1 cellular context compared by ENCODE assay signal in genomic region chr3:173038484-173038871, GRCh38.
TF ChIP-seq lines count a peak whose summit lies in the region.

No MANE protein-coding gene starts in this region.

TF ChIP-seq in GM23338, 12 proteins besides CTCF, POLR2A, EP300 and RAD21 (continued from another document):
- TF ChIP-seq, protein P1, sequence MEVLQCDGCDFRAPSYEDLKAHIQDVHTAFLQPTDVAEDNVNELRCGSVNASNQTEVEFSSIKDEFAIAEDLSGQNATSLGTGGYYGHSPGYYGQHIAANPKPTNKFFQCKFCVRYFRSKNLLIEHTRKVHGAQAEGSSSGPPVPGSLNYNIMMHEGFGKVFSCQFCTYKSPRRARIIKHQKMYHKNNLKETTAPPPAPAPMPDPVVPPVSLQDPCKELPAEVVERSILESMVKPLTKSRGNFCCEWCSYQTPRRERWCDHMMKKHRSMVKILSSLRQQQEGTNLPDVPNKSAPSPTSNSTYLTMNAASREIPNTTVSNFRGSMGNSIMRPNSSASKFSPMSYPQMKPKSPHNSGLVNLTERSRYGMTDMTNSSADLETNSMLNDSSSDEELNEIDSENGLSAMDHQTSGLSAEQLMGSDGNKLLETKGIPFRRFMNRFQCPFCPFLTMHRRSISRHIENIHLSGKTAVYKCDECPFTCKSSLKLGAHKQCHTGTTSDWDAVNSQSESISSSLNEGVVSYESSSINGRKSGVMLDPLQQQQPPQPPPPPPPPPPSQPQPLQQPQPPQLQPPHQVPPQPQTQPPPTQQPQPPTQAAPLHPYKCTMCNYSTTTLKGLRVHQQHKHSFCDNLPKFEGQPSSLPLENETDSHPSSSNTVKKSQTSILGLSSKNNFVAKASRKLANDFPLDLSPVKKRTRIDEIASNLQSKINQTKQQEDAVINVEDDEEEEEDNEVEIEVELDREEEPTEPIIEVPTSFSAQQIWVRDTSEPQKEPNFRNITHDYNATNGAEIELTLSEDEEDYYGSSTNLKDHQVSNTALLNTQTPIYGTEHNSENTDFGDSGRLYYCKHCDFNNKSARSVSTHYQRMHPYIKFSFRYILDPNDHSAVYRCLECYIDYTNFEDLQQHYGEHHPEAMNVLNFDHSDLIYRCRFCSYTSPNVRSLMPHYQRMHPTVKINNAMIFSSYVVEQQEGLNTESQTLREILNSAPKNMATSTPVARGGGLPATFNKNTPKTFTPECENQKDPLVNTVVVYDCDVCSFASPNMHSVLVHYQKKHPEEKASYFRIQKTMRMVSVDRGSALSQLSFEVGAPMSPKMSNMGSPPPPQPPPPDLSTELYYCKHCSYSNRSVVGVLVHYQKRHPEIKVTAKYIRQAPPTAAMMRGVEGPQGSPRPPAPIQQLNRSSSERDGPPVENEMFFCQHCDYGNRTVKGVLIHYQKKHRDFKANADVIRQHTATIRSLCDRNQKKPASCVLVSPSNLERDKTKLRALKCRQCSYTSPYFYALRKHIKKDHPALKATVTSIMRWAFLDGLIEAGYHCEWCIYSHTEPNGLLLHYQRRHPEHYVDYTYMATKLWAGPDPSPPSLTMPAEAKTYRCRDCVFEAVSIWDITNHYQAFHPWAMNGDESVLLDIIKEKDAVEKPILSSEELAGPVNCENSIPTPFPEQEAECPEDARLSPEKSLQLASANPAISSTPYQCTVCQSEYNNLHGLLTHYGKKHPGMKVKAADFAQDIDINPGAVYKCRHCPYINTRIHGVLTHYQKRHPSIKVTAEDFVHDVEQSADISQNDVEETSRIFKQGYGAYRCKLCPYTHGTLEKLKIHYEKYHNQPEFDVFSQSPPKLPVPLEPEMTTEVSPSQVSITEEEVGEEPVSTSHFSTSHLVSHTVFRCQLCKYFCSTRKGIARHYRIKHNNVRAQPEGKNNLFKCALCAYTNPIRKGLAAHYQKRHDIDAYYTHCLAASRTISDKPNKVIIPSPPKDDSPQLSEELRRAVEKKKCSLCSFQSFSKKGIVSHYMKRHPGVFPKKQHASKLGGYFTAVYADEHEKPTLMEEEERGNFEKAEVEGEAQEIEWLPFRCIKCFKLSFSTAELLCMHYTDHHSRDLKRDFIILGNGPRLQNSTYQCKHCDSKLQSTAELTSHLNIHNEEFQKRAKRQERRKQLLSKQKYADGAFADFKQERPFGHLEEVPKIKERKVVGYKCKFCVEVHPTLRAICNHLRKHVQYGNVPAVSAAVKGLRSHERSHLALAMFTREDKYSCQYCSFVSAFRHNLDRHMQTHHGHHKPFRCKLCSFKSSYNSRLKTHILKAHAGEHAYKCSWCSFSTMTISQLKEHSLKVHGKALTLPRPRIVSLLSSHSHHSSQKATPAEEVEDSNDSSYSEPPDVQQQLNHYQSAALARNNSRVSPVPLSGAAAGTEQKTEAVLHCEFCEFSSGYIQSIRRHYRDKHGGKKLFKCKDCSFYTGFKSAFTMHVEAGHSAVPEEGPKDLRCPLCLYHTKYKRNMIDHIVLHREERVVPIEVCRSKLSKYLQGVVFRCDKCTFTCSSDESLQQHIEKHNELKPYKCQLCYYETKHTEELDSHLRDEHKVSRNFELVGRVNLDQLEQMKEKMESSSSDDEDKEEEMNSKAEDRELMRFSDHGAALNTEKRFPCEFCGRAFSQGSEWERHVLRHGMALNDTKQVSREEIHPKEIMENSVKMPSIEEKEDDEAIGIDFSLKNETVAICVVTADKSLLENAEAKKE (CRISPR knock-in tag; IDR thresholded peaks at IDR 0.05) = no peak
